ENCODE assay signal across 24 cellular contexts in the genomic region with DNA sequence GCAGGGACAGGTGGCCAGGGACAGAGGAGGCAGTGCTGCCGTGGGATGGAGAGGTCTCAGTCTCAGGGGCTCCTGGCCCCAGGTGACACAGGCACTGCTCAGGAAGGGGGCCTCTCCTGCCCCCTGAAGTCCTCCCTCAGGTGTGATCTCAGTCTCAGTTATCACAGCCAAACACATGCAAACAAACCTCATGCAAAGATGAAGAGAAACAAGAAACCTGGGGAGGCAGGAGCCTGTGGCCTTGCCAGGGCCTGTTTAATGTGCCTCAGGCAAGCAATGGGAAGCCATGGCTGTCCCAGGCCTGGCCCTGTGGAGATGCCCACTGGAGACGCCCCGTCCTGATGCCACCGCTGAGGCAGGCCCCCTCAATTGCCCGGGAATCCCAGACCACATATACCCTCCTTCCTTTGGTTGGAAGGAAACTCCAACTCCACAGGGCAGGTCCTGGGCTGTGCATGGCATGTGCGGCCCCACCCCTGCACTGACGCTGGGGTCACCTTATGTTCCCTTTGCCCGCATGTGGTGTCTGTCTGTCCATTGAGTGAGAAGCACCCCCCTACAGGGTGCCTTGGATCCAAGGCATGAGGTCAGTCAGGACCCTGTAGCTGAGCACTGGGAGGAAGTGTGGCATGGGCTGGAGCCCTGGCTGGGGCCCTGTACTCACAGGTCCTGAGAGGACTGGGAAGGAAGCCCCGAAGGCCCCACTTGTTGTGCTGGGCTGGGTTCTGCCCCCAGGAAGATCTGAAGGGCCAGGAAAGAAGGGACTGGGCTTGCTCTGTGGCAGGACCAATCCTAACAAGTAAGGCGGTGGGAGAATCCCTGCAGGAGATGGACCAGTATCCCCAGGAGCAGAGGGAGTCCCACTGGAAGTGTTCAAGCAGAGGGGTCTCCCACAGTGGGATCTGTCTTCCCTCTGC.
"Had no signal": no experiment of that assay in that cellular context is flagged by ENCODE, and none has a peak within 500 bp of the region (broad histone marks: within the 10 kb centered on the region; RNA-seq: fewer than 3 reads in every experiment).

No MANE protein-coding gene starts in this region.

- H3K4me3 Mint-ChIP-seq: activated CD4-positive, alpha-beta memory T cell treated with anti-CD3 and anti-CD28 coated beads, Interleukin-2, amount 10 ng/mL, durations not matched to agents 7 days and 5 days; activated CD4-positive, alpha-beta T cell treated with anti-CD3 and anti-CD28 coated beads, Interleukin-2, amount 10 ng/mL, durations not matched to agents 7 days and 5 days; mesothelial cell of epicardium; naive B cell; nephron progenitor cell; WTC11 had no signal

- H3K79me2 ChIP-seq: hepatocyte, parathyroid adenoma had no signal

- H3K9me3 ChIP-seq: gastroesophageal sphincter, transverse colon had no signal

- H3K4me1 ChIP-seq: gastroesophageal sphincter, parathyroid adenoma, transverse colon had no signal

- H3K4me2 ChIP-seq: hepatocyte had no signal

- H3K27ac Mint-ChIP-seq: activated CD4-positive, alpha-beta memory T cell treated with anti-CD3 and anti-CD28 coated beads, Interleukin-2, amount 10 ng/mL, durations not matched to agents 7 days and 5 days; activated CD4-positive, alpha-beta T cell treated with anti-CD3 and anti-CD28 coated beads, Interleukin-2, amount 10 ng/mL, durations not matched to agents 7 days and 5 days; mesothelial cell of epicardium; naive B cell; nephron progenitor cell; WTC11 had no signal

- H3K27ac ChIP-seq: gastroesophageal sphincter, hepatocyte, parathyroid adenoma, transverse colon had no signal

- H3K4me3 ChIP-seq: gastroesophageal sphincter, hepatocyte, transverse colon had no signal

- H3K27me3 Mint-ChIP-seq: activated CD4-positive, alpha-beta T cell treated with anti-CD3 and anti-CD28 coated beads, Interleukin-2, amount 10 ng/mL, durations not matched to agents 7 days and 5 days had no signal

- H3K36me3 ChIP-seq: gastroesophageal sphincter, transverse colon had no signal

- H3K9me3 Mint-ChIP-seq: activated CD4-positive, alpha-beta memory T cell treated with anti-CD3 and anti-CD28 coated beads, Interleukin-2, amount 10 ng/mL, durations not matched to agents 7 days and 5 days; activated CD4-positive, alpha-beta T cell treated with anti-CD3 and anti-CD28 coated beads, Interleukin-2, amount 10 ng/mL, durations not matched to agents 7 days and 5 days; mesothelial cell of epicardium; nephron progenitor cell; WTC11 had no signal

- H3K27me3 ChIP-seq: hepatocyte, transverse colon had no signal

- H3K9ac ChIP-seq: parathyroid adenoma had no signal

- H2AFZ ChIP-seq: hepatocyte, parathyroid adenoma had no signal

- H3K36me3 Mint-ChIP-seq: mesothelial cell of epicardium, naive B cell, WTC11 had no signal

- H3K4me1 Mint-ChIP-seq: activated CD4-positive, alpha-beta memory T cell treated with anti-CD3 and anti-CD28 coated beads, Interleukin-2, amount 10 ng/mL, durations not matched to agents 7 days and 5 days; activated CD4-positive, alpha-beta T cell treated with anti-CD3 and anti-CD28 coated beads, Interleukin-2, amount 10 ng/mL, durations not matched to agents 7 days and 5 days had no signal

- DNase-seq: activated CD4-positive, alpha-beta memory T cell treated with anti-CD3 and anti-CD28 coated beads, Interleukin-2, amount 10 ng/mL, durations not matched to agents 7 days and 5 days; activated CD4-positive, alpha-beta T cell treated with anti-CD3 and anti-CD28 coated beads for 1 hour; activated CD4-positive, alpha-beta T cell treated with anti-CD3 and anti-CD28 coated beads, Interleukin-2, amount 10 ng/mL, durations not matched to agents 7 days and 5 days; activated gamma-delta T cell treated with Interleukin-2 at 50 U/mL for 16 hours; activated naive CD4-positive, alpha-beta T cell treated with anti-CD3 and anti-CD28 coated beads, Interleukin-2, amount 50 U/mL, for 16 hours; amniotic stem cell; central memory CD4-positive, alpha-beta T cell; effector memory CD4-positive, alpha-beta T cell; erythroblast; left cardiac atrium; mammary epithelial cell; naive B cell; nephron progenitor cell; right cardiac atrium; stimulated activated CD4-positive, alpha-beta T cell treated with anti-CD3 and anti-CD28 coated beads, Interleukin-15, amount 100 ng/mL, for 24 hours; stimulated activated CD4-positive, alpha-beta T cell treated with anti-CD3 and anti-CD28 coated beads, Interleukin-2, amount 100 ng/mL, for 24 hours; stimulated activated naive CD4-positive, alpha-beta T cell; T-helper 2 cell; transverse colon had no signal
